Comparison of ENCODE assay signal across 17 cellular contexts in the genomic region with DNA sequence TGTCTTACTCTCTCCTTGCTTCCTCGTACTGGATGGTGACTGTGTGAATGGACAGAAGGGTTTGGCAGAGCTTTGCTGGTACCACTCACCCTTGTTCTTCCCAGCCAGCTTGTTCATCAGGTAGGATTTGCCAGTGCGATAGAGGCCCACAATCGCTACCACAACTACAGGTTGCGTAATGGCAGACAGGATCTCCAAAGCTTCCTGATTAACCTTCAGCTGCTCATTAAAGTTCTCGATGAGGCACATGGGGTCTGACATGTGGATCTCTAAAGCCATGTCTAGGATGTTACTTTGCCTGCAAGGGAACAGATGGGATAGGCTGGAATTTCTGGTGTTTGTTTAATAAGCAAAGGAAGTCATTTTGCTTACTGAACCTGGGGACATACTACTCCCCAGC. TPM values are rescaled to one million over a fixed set of nuclear protein-coding genes. Genes with fewer than 3 reads are reported as not detected.
DNase-seq lines count a peak whose midpoint lies in the region; ATAC-seq and TF ChIP-seq lines count a peak whose summit lies in the region.
"Had no signal": no experiment of that assay in that cellular context is flagged by ENCODE, and none has a peak within 500 bp of the region (broad histone marks: within the 10 kb centered on the region; RNA-seq: fewer than 3 reads in every experiment).

No MANE protein-coding gene starts in this region.

- no peaks in the 10 kb centered on the region for H3F3A ChIP-seq in Loucy (ENCODE audit: low read depth)

- peaks cover 54% of the 10 kb centered on the region for H3K79me2 ChIP-seq in Loucy (ENCODE audit: insufficient read depth, low read length)

- no peaks in the 10 kb centered on the region for H3K27me3 Mint-ChIP-seq in activated naive CD4-positive, alpha-beta T cell treated with anti-CD3 and anti-CD28 coated beads, Interleukin-2, amount 50 U/mL, for 24 hours
- H3K27me3 Mint-ChIP-seq in activated T-helper 17 cell treated with anti-CD3 and anti-CD28 coated beads, Interleukin-2, amount 50 U/mL, for 72 hours = no peaks in the 10 kb centered on the region
- no peaks in the 10 kb centered on the region for H3K27me3 Mint-ChIP-seq in natural killer cell treated with Interleukin-12 subunit alpha and Interleukin-12 subunit beta and Interleukin-15 and Interleukin-18, amount 100 ng/mL, for 72 hours

- H3K4me2 ChIP-seq in Loucy (ENCODE audit: low read depth, low read length, poor library complexity, severe bottlenecking) = peak overlapping the region; percentile 86

- H3K9me2 ChIP-seq in Loucy (replicated peaks; ENCODE audit: low read depth, low read length) = no peaks in the 10 kb centered on the region

- H4K20me1 ChIP-seq in Loucy (ENCODE audit: insufficient read depth, low read length, poor library complexity, severe bottlenecking) = peaks cover 7% of the 10 kb centered on the region

- H3K4me1 Mint-ChIP-seq in activated naive CD4-positive, alpha-beta T cell treated with anti-CD3 and anti-CD28 coated beads, Interleukin-2, amount 50 U/mL, for 24 hours = peaks cover 62% of the 10 kb centered on the region
- H3K4me1 Mint-ChIP-seq in activated T-helper 17 cell treated with anti-CD3 and anti-CD28 coated beads, Interleukin-2, amount 50 U/mL, for 72 hours = peaks cover 28% of the 10 kb centered on the region
- H3K4me1 Mint-ChIP-seq in natural killer cell treated with Interleukin-12 subunit alpha and Interleukin-12 subunit beta and Interleukin-15 and Interleukin-18, amount 100 ng/mL, for 72 hours (ENCODE audit: low read depth in 2 of 2) = peaks cover 42 to 60% of the 10 kb centered on the region in 2 donors

- H3K27ac Mint-ChIP-seq in activated naive CD4-positive, alpha-beta T cell treated with anti-CD3 and anti-CD28 coated beads, Interleukin-2, amount 50 U/mL, for 24 hours = peak overlapping the region; percentile 92
- peak overlapping the region; percentile 5 for H3K27ac Mint-ChIP-seq in activated T-helper 17 cell treated with anti-CD3 and anti-CD28 coated beads, Interleukin-2, amount 50 U/mL, for 72 hours
- H3K27ac Mint-ChIP-seq in natural killer cell treated with Interleukin-12 subunit alpha and Interleukin-12 subunit beta and Interleukin-15 and Interleukin-18, amount 100 ng/mL, for 72 hours = peak overlapping the region; percentile 99 to 100

- H3K4me1 ChIP-seq in Loucy (ENCODE audit: insufficient read depth, low read length, poor library complexity, severe bottlenecking) = peaks cover 65% of the 10 kb centered on the region
- H3K4me1 ChIP-seq: body of pancreas, Caco-2 had no signal

- DNase-seq in activated naive CD4-positive, alpha-beta T cell (lab: John Stamatoyannopoulos, UW) = no peak
- DNase-seq in natural killer cell treated with Interleukin-12 subunit alpha and Interleukin-12 subunit beta and Interleukin-15 and Interleukin-18, amount 100 ng/mL, for 72 hours (ENCODE audit: low spot score) = no peak
- DNase-seq in activated CD4-positive, CD25-positive, alpha-beta regulatory T cell treated with anti-CD3 and anti-CD28 coated beads, Interleukin-2, amount 50 U/mL, for 72 hours = no peak
- no peak for DNase-seq in hypothalamus (lab: John Stamatoyannopoulos, UW)
- DNase-seq: body of pancreas; Caco-2; effector CD8-positive, alpha-beta T cell; NCI-H1092 treated with DMSO at 0.1 percent for 48 hours; NCI-H2081; SIG-M5; stimulated activated CD4-positive, alpha-beta T cell treated with anti-CD3 and anti-CD28 coated beads, Interleukin-12 subunit alpha, Interleukin-12 subunit beta, amount 100 ng/mL, for 4 hours had no signal

- no peak for TF ChIP-seq CTCF in Loucy (conservative IDR thresholded peaks at IDR 0.05; ENCODE audit: low read length)

- H3K36me3 ChIP-seq in Loucy (ENCODE audit: insufficient read depth, low read length) = peaks cover 7% of the 10 kb centered on the region; the same call in 1 of the 2 replicates
- H3K36me3 ChIP-seq: esophagus muscularis mucosa had no signal

- H3K9ac ChIP-seq in Loucy (ENCODE audit: low read depth, low read length, poor library complexity, severe bottlenecking) = peak overlapping the region; percentile 68

- H2AFZ ChIP-seq in Loucy (ENCODE audit: low read length) = no peak overlapping the region

- H3K4me3 Mint-ChIP-seq in activated naive CD4-positive, alpha-beta T cell treated with anti-CD3 and anti-CD28 coated beads, Interleukin-2, amount 50 U/mL, for 24 hours = peak overlapping the region; percentile 100
- H3K4me3 Mint-ChIP-seq in activated T-helper 17 cell treated with anti-CD3 and anti-CD28 coated beads, Interleukin-2, amount 50 U/mL, for 72 hours = peak overlapping the region; percentile 100
- peak overlapping the region; percentile 100 for H3K4me3 Mint-ChIP-seq in natural killer cell treated with Interleukin-12 subunit alpha and Interleukin-12 subunit beta and Interleukin-15 and Interleukin-18, amount 100 ng/mL, for 72 hours

- H3K9me3 ChIP-seq in Loucy (ENCODE audit: insufficient read depth, low read depth, low read length) = no peaks in the 10 kb centered on the region
- H3K9me3 ChIP-seq: body of pancreas, Caco-2, esophagus muscularis mucosa had no signal

- H3K36me3 Mint-ChIP-seq in activated naive CD4-positive, alpha-beta T cell treated with anti-CD3 and anti-CD28 coated beads, Interleukin-2, amount 50 U/mL, for 24 hours = peaks cover 64% of the 10 kb centered on the region
- peaks cover 90% of the 10 kb centered on the region for H3K36me3 Mint-ChIP-seq in activated T-helper 17 cell treated with anti-CD3 and anti-CD28 coated beads, Interleukin-2, amount 50 U/mL, for 72 hours (ENCODE audit: low read depth)
- peaks cover 83% of the 10 kb centered on the region for H3K36me3 Mint-ChIP-seq in natural killer cell treated with Interleukin-12 subunit alpha and Interleukin-12 subunit beta and Interleukin-15 and Interleukin-18, amount 100 ng/mL, for 72 hours

- H3K27me3 ChIP-seq in Loucy (ENCODE audit: insufficient read depth, low read length, poor library complexity, severe bottlenecking) = no peaks in the 10 kb centered on the region
- H3K27me3 ChIP-seq: body of pancreas, esophagus muscularis mucosa had no signal

- no peaks in the 10 kb centered on the region for H3K9me3 Mint-ChIP-seq in activated naive CD4-positive, alpha-beta T cell treated with anti-CD3 and anti-CD28 coated beads, Interleukin-2, amount 50 U/mL, for 24 hours
- H3K9me3 Mint-ChIP-seq in activated T-helper 17 cell treated with anti-CD3 and anti-CD28 coated beads, Interleukin-2, amount 50 U/mL, for 72 hours = peaks cover 7% of the 10 kb centered on the region
- H3K9me3 Mint-ChIP-seq in natural killer cell treated with Interleukin-12 subunit alpha and Interleukin-12 subunit beta and Interleukin-15 and Interleukin-18, amount 100 ng/mL, for 72 hours = peaks cover 3% of the 10 kb centered on the region

- H3K4me3 ChIP-seq in Loucy (ENCODE audit: low read length, poor library complexity, severe bottlenecking) = peak overlapping the region; percentile 74
- H3K4me3 ChIP-seq: body of pancreas, esophagus muscularis mucosa had no signal

- no peak for ATAC-seq in activated T-helper 17 cell treated with anti-CD3 and anti-CD28 coated beads, Interleukin-2, amount 50 U/mL, for 72 hours (replicated peaks)
- ATAC-seq in natural killer cell treated with Interleukin-12 subunit alpha and Interleukin-12 subunit beta and Interleukin-15 and Interleukin-18, amount 100 ng/mL, for 72 hours = no peak
- no peak for ATAC-seq in GM18517 (IDR thresholded peaks at IDR 0.05; ENCODE audit: unreplicated experiment)
- ATAC-seq: body of pancreas had no signal

RNA-seq across cellular contexts. Expression of gene GBP5, which starts 3.4 kb away (rescaled TPM):
- 100 to 1,000 TPM; 135 to 157 TPM for total RNA-seq in activated T-helper 17 cell treated with anti-CD3 and anti-CD28 coated beads, Interleukin-2, amount 50 U/mL, for 72 hours
- 100 to 1,000 TPM; 305 to 573 TPM for total RNA-seq in natural killer cell treated with Interleukin-12 subunit alpha and Interleukin-12 subunit beta and Interleukin-15 and Interleukin-18, amount 100 ng/mL, for 72 hours
- total RNA-seq: Caco-2, myocyte had no signal

Comparison
In these comparisons a context has a peak if more than half of its experiments do, and no peak if none do; other contexts are left out.
1. H3K27ac Mint-ChIP-seq: peak in every context shown above with its lines; median percentile 100 in natural killer cell treated with Interleukin-12 subunit alpha and Interleukin-12 subunit beta and Interleukin-15 and Interleukin-18, amount 100 ng/mL, for 72 hours; 92 in activated naive CD4-positive, alpha-beta T cell treated with anti-CD3 and anti-CD28 coated beads, Interleukin-2, amount 50 U/mL, for 24 hours; 5 in activated T-helper 17 cell treated with anti-CD3 and anti-CD28 coated beads, Interleukin-2, amount 50 U/mL, for 72 hours.